ENCODE assay signal across 13 cellular contexts in genomic region chr10:132774905-132775863, GRCh38. TPM values are rescaled to one million over a fixed set of nuclear protein-coding genes. Genes with fewer than 3 reads are reported as not detected.
DNase-seq lines count a peak whose midpoint lies in the region; ATAC-seq and TF ChIP-seq lines count a peak whose summit lies in the region.
"Had no signal": no experiment of that assay in that cellular context is flagged by ENCODE, and none has a peak within 500 bp of the region (broad histone marks: within the 10 kb centered on the region; RNA-seq: fewer than 3 reads in every experiment).

No MANE protein-coding gene starts in this region.

- WGBS in body of pancreas, 2 donors = 29 to 39% methylated on average over 11 to 19 of the region's 22 CpGs

- no peak overlapping the region for H3K4me3 ChIP-seq in body of pancreas
- H3K4me3 ChIP-seq in effector memory CD4-positive, alpha-beta T cell (ENCODE audit: insufficient read depth, low read depth, low read length, poor library complexity, severe bottlenecking) = no peak overlapping the region
- H3K4me3 ChIP-seq: ascending aorta had no signal

- H3K9me3 ChIP-seq in body of pancreas = no peaks in the 10 kb centered on the region
- no peaks in the 10 kb centered on the region for H3K9me3 ChIP-seq in effector memory CD4-positive, alpha-beta T cell (ENCODE audit: control insufficient read depth, low read length)
- H3K9me3 ChIP-seq: ascending aorta had no signal

- H3K36me3 ChIP-seq in body of pancreas (replicated peaks in 1 of 2; ENCODE audit: insufficient read depth in 1 of 2, low read depth in 2 of 2) = no peaks in the 10 kb centered on the region
- H3K36me3 ChIP-seq in effector memory CD4-positive, alpha-beta T cell (ENCODE audit: control insufficient read depth, insufficient read depth, low read length) = peaks cover 15% of the 10 kb centered on the region

- peak in 1 of 7 experiments; percentile 13 for TF ChIP-seq CTCF in body of pancreas (IDR thresholded peaks at IDR 0.05)

- TF ChIP-seq POLR2A in body of pancreas (IDR thresholded peaks at IDR 0.05) = peak in 1 of 3 donors; percentile 27

- ATAC-seq in body of pancreas = peak; percentile 84
- ATAC-seq in GM21786 (IDR thresholded peaks at IDR 0.05; ENCODE audit: unreplicated experiment) = no peak
- ATAC-seq in GM19463 (IDR thresholded peaks at IDR 0.05; ENCODE audit: unreplicated experiment) = no peak

- DNase-seq in C1 segment of cervical spinal cord (lab: John Stamatoyannopoulos, UW) (peak in 13 of 14 donors; percentile 17 to 83 (median 67)), HT-29 (ENCODE audit: low spot score) (peak; percentile 7), body of pancreas (peak; percentile 63 to 92 (median 90)), medulla oblongata (ENCODE audit: extremely low spot score) (peak; percentile 94)
- no peak for DNase-seq in activated CD4-positive, alpha-beta T cell treated with anti-CD3 and anti-CD28 coated beads, Interleukin-2, amount 50 U/mL, for 4 hours
- DNase-seq in effector memory CD4-positive, alpha-beta T cell = no peak
- DNase-seq: activated CD8-positive, alpha-beta memory T cell treated with anti-CD3 and anti-CD28 coated beads, Interleukin-2, amount 50 U/mL, for 4 hours; immature natural killer cell; natural killer cell had no signal

- H3K4me1 ChIP-seq in body of pancreas = peaks cover 5% of the 10 kb centered on the region
- H3K4me1 ChIP-seq in effector memory CD4-positive, alpha-beta T cell (ENCODE audit: control insufficient read depth, insufficient read depth, low read length, poor library complexity, severe bottlenecking) = no peaks in the 10 kb centered on the region
- H3K4me1 ChIP-seq: ascending aorta had no signal

- H3K27me3 ChIP-seq in body of pancreas = no peaks in the 10 kb centered on the region
- no peaks in the 10 kb centered on the region for H3K27me3 ChIP-seq in effector memory CD4-positive, alpha-beta T cell (replicated peaks; ENCODE audit: control insufficient read depth, insufficient read depth, low read length, poor library complexity, severe bottlenecking)
- H3K27me3 ChIP-seq: ascending aorta had no signal

- intact Hi-C loops in body of pancreas (cut with DNase I) = no loop called here

- H3K27ac ChIP-seq in body of pancreas = peak overlapping the region in 2 of 4 donors; percentile 70 to 72
- H3K27ac ChIP-seq in effector memory CD4-positive, alpha-beta T cell (ENCODE audit: insufficient read depth, low read length, poor library complexity, severe bottlenecking) = no peak overlapping the region
- H3K27ac ChIP-seq: ascending aorta had no signal

RNA-seq across cellular contexts. Expression of gene NKX6-2, which starts 10.8 kb away (rescaled TPM):
- not detected in 2 replicates for total RNA-seq in HT-29 (2014; rRNA removed; shearing (Covaris generic))
- 1 to 10 TPM in 1 of 2 donors, not detected in 1; 2.1 TPM for total RNA-seq in body of pancreas
- total RNA-seq: ascending aorta, natural killer cell, RPMI7951 had no signal

Comparison
In these comparisons a context has a peak if more than half of its experiments do, and no peak if none do; other contexts are left out.
1. DNase-seq: peak in C1 segment of cervical spinal cord (13 of 14), HT-29 (single experiment), body of pancreas (4 of 4) and medulla oblongata (single experiment); none in activated CD4-positive, alpha-beta T cell treated with anti-CD3 and anti-CD28 coated beads, Interleukin-2, amount 50 U/mL, for 4 hours (0 of 2) and effector memory CD4-positive, alpha-beta T cell (0 of 3).